In genomic region chr19:51417107-51417806, GRCh38 we compare ENCODE assay signal across 8 cellular contexts. TPM values are rescaled to one million over a fixed set of nuclear protein-coding genes. Genes with fewer than 3 reads are reported as not detected.
DNase-seq lines count a peak whose midpoint lies in the region; ATAC-seq and TF ChIP-seq lines count a peak whose summit lies in the region.

TSS of gene SIGLEC10 (minus strand) at chr19:51417642. CDS start at chr19:51417581, 61 bp downstream.

- peaks cover 61% of the 10 kb centered on the region for H3K27me3 Mint-ChIP-seq in activated naive CD4-positive, alpha-beta T cell treated with anti-CD3 and anti-CD28 coated beads, Interleukin-2, amount 10 ng/mL, durations not matched to agents 7 days and 5 days
- H3K27me3 Mint-ChIP-seq in naive B cell (peaks cover 0 to 10% (median 0%) of the 10 kb centered on the region in 3 donors), chondrocyte (ENCODE audit: low read depth) (no peaks in the 10 kb centered on the region)

- peak within 1 kb of the TSS in 1 of 2 donors; percentile 51 for H3K27ac Mint-ChIP-seq in activated naive CD4-positive, alpha-beta T cell treated with anti-CD3 and anti-CD28 coated beads, Interleukin-2, amount 50 U/mL, for 72 hours
- no peak within 1 kb of the TSS for H3K27ac Mint-ChIP-seq in activated naive CD4-positive, alpha-beta T cell treated with anti-CD3 and anti-CD28 coated beads, Interleukin-2, amount 10 ng/mL, durations not matched to agents 7 days and 5 days
- peak within 1 kb of the TSS; percentile 93 to 99 (median 98) for H3K27ac Mint-ChIP-seq in naive B cell
- no peak within 1 kb of the TSS for H3K27ac Mint-ChIP-seq in chondrocyte (ENCODE audit: unreplicated experiment)

- CTCF ChIA-PET in activated naive CD4-positive, alpha-beta T cell treated with anti-CD3 and anti-CD28 coated beads, Interleukin-2, amount 10 ng/mL, durations not matched to agents 7 days and 5 days (lab: Charles Lee), result interaction anchor here (0.7 to 2.9 kb wide), 9 partner anchors 9 to 263 kb away, joined by 3 to 11 read pairs (median 5); no protein-coding TSS in a partner anchor

- H3K4me3 Mint-ChIP-seq in activated naive CD4-positive, alpha-beta T cell treated with anti-CD3 and anti-CD28 coated beads, Interleukin-2, amount 10 ng/mL, durations not matched to agents 7 days and 5 days, result no peak within 1 kb of the TSS
- H3K4me3 Mint-ChIP-seq in naive B cell (peak within 1 kb of the TSS; percentile 86 to 98 (median 96)), chondrocyte (ENCODE audit: unreplicated experiment) (no peak within 1 kb of the TSS)

- H3K4me1 Mint-ChIP-seq in activated naive CD4-positive, alpha-beta T cell treated with anti-CD3 and anti-CD28 coated beads, Interleukin-2, amount 10 ng/mL, durations not matched to agents 7 days and 5 days, result peaks cover 6% of the 10 kb centered on the region
- peaks cover 33 to 62% (median 51%) of the 10 kb centered on the region in 3 donors for H3K4me1 Mint-ChIP-seq in naive B cell
- H3K4me1 Mint-ChIP-seq in chondrocyte (ENCODE audit: low read depth), result no peaks in the 10 kb centered on the region

- no peak for TF ChIP-seq CTCF in chondrocyte (IDR thresholded peaks at IDR 0.05)

- peak; percentile 74 to 85 for ATAC-seq in activated naive CD4-positive, alpha-beta T cell treated with anti-CD3 and anti-CD28 coated beads, Interleukin-2, amount 50 U/mL, for 72 hours
- ATAC-seq in HG03280 (IDR thresholded peaks at IDR 0.05; ENCODE audit: unreplicated experiment) (peak; percentile 62), naive B cell (ENCODE audit: low read depth in 2 of 2) (peak; percentile 94 to 95)

- DNase-seq in activated naive CD4-positive, alpha-beta T cell treated with anti-CD3 and anti-CD28 coated beads, Interleukin-2, amount 50 U/mL, for 72 hours (ENCODE audit: low spot score in 2 of 2), result peak in 1 of 2 donors; percentile 38
- no peak for DNase-seq in activated naive CD4-positive, alpha-beta T cell treated with anti-CD3 and anti-CD28 coated beads, Interleukin-2, amount 10 ng/mL, durations not matched to agents 7 days and 5 days
- DNase-seq in activated CD4-positive, alpha-beta T cell treated with anti-CD3 and anti-CD28 coated beads, Interleukin-2, amount 50 U/mL, for 48 hours, result peak; percentile 56 to 73
- DNase-seq in naive B cell, result peak; percentile 84
- no peak for DNase-seq in chondrocyte (ENCODE audit: low spot score)
- no peak for DNase-seq in dermis blood vessel endothelial cell
- DNase-seq in NCI-H1417 (lab: John Stamatoyannopoulos, UW), result no peak

- no peaks in the 10 kb centered on the region for H3K9me3 Mint-ChIP-seq in activated naive CD4-positive, alpha-beta T cell treated with anti-CD3 and anti-CD28 coated beads, Interleukin-2, amount 50 U/mL, for 72 hours
- H3K9me3 Mint-ChIP-seq in activated naive CD4-positive, alpha-beta T cell treated with anti-CD3 and anti-CD28 coated beads, Interleukin-2, amount 10 ng/mL, durations not matched to agents 7 days and 5 days, result no peaks in the 10 kb centered on the region
- H3K9me3 Mint-ChIP-seq in naive B cell (no peaks in the 10 kb centered on the region), chondrocyte (ENCODE audit: low read depth) (no peaks in the 10 kb centered on the region)

- no peaks in the 10 kb centered on the region for H3K36me3 Mint-ChIP-seq in activated naive CD4-positive, alpha-beta T cell treated with anti-CD3 and anti-CD28 coated beads, Interleukin-2, amount 50 U/mL, for 72 hours
- no peaks in the 10 kb centered on the region for H3K36me3 Mint-ChIP-seq in activated naive CD4-positive, alpha-beta T cell treated with anti-CD3 and anti-CD28 coated beads, Interleukin-2, amount 10 ng/mL, durations not matched to agents 7 days and 5 days
- H3K36me3 Mint-ChIP-seq in naive B cell, result peaks cover 15 to 17% of the 10 kb centered on the region in 2 donors
- H3K36me3 Mint-ChIP-seq in chondrocyte (ENCODE audit: low read depth), result no peaks in the 10 kb centered on the region

RNA-seq across cellular contexts. Expression of gene SIGLEC10, which starts in this region (rescaled TPM):
- total RNA-seq in activated naive CD4-positive, alpha-beta T cell treated with anti-CD3 and anti-CD28 coated beads, Interleukin-2, amount 50 U/mL, for 72 hours, result under 1 TPM in 1 of 2 donors, not detected in 1; 0.32 TPM
- polyA plus RNA-seq in naive B cell (ENCODE audit: low read depth in 6 of 6), result 10 to 100 TPM; 43.9 to 75.2 (median 55.8) TPM
- total RNA-seq in chondrocyte (not detected in 3 replicates), dermis blood vessel endothelial cell (not detected in 2 replicates)

Comparison
In these comparisons a context has a peak if more than half of its experiments do, and no peak if none do; other contexts are left out.
1. Peak in ATAC-seq in activated naive CD4-positive, alpha-beta T cell treated with anti-CD3 and anti-CD28 coated beads, Interleukin-2, amount 50 U/mL, for 72 hours; RNA of the gene not detected or under 1 TPM.
2. DNase-seq: peak in activated CD4-positive, alpha-beta T cell treated with anti-CD3 and anti-CD28 coated beads, Interleukin-2, amount 50 U/mL, for 48 hours (2 of 2) and naive B cell (single experiment); none in activated naive CD4-positive, alpha-beta T cell treated with anti-CD3 and anti-CD28 coated beads, Interleukin-2, amount 10 ng/mL, durations not matched to agents 7 days and 5 days (single experiment), chondrocyte (single experiment), dermis blood vessel endothelial cell (single experiment) and NCI-H1417 (0 of 3).
3. H3K27ac Mint-ChIP-seq: peak in naive B cell (6 of 6); none in activated naive CD4-positive, alpha-beta T cell treated with anti-CD3 and anti-CD28 coated beads, Interleukin-2, amount 10 ng/mL, durations not matched to agents 7 days and 5 days (single experiment) and chondrocyte (single experiment).
4. H3K4me3 Mint-ChIP-seq: peak in naive B cell (8 of 8); none in activated naive CD4-positive, alpha-beta T cell treated with anti-CD3 and anti-CD28 coated beads, Interleukin-2, amount 10 ng/mL, durations not matched to agents 7 days and 5 days (single experiment) and chondrocyte (single experiment).
5. Peak in every context shown above with its lines, with median percentiles within 50 percentile points of each other: ATAC-seq.